Comparison of ENCODE assay signal across 20 cellular contexts in genomic region chr10:128851281-128851680, GRCh38.
DNase-seq lines count a peak whose midpoint lies in the region; TF ChIP-seq lines count a peak whose summit lies in the region.
"Had no signal": no experiment of that assay in that cellular context is flagged by ENCODE, and none has a peak within 500 bp of the region (broad histone marks: within the 10 kb centered on the region; RNA-seq: fewer than 3 reads in every experiment).

No MANE protein-coding gene starts in this region.

- H3K9ac ChIP-seq in mammary epithelial cell (ENCODE audit: insufficient read depth, low read length) = no peak overlapping the region
- H3K9ac ChIP-seq: BLaER1 treated with 17β-estradiol and CSF1 and Interleukin-3, amounts not matched to agents 10 nM and 100 nM had no signal

- H3K4me3 ChIP-seq in breast epithelium (no peak overlapping the region), mammary epithelial cell (replicated peaks in 1 of 3; ENCODE audit: insufficient read depth in 1 of 3, low read depth in 2 of 3, low read length in 3 of 3) (no peak overlapping the region), esophagus muscularis mucosa (no peak overlapping the region), prostate gland (no peak overlapping the region)
- H3K4me3 ChIP-seq: A549; BLaER1 treated with 17β-estradiol and CSF1 and Interleukin-3, amounts not matched to agents 10 nM and 100 nM; GM23338 had no signal

- no peaks in the 10 kb centered on the region for H4K20me1 ChIP-seq in mammary epithelial cell (ENCODE audit: insufficient read depth, low read length)
- H4K20me1 ChIP-seq: BLaER1 treated with 17β-estradiol and CSF1 and Interleukin-3, amounts not matched to agents 10 nM and 100 nM had no signal

- no peaks in the 10 kb centered on the region for H3K79me2 ChIP-seq in mammary epithelial cell (ENCODE audit: insufficient read depth, low read length)

- TF ChIP-seq CTCF in breast epithelium (IDR thresholded peaks at IDR 0.05) (no peak), mammary epithelial cell (conservative IDR thresholded peaks at IDR 0.05 in 1 of 2, IDR thresholded peaks at IDR 0.05 in 1 of 2; ENCODE audit: extremely low read depth in 1 of 2, insufficient read depth in 1 of 2, low read depth in 1 of 2, low read length in 2 of 2) (no peak), esophagus muscularis mucosa (IDR thresholded peaks at IDR 0.05) (no peak), prostate gland (IDR thresholded peaks at IDR 0.05) (no peak)

- TF ChIP-seq EP300 in esophagus muscularis mucosa (IDR thresholded peaks at IDR 0.05) = no peak

- H3K4me1 ChIP-seq in breast epithelium = peaks cover 5 to 6% of the 10 kb centered on the region in 2 donors
- no peaks in the 10 kb centered on the region for H3K4me1 ChIP-seq in mammary epithelial cell (ENCODE audit: insufficient read depth, low read length)
- peaks cover 49 to 60% (median 52%) of the 10 kb centered on the region in 4 donors for H3K4me1 ChIP-seq in esophagus muscularis mucosa
- peaks cover 17% of the 10 kb centered on the region for H3K4me1 ChIP-seq in prostate gland (replicated peaks)
- H3K4me1 ChIP-seq: A549, BE2C had no signal

- DNase-seq in breast epithelium (ENCODE audit: low spot score in 2 of 2) (no peak), mammary epithelial cell (no peak), esophagus muscularis mucosa (ENCODE audit: extremely low spot score) (peak; percentile 72), prostate gland (ENCODE audit: low spot score) (no peak), DMS53 treated with DMSO at 0.1 percent for 48 hours (lab: John Stamatoyannopoulos, UW; ENCODE audit: unreplicated experiment) (no peak), NCI-H1092 treated with DMSO at 0.1 percent for 48 hours (lab: John Stamatoyannopoulos, UW) (no peak), NCI-H345 (lab: John Stamatoyannopoulos, UW) (no peak)
- DNase-seq: 8988T; ACHN; AML-193; BE2C; CD4-positive, alpha-beta T cell; CD8-positive, alpha-beta memory T cell; DMS 273 treated with DMSO at 0.1 percent for 48 hours; DMS79 treated with DMSO at 0.1 percent for 48 hours; GF-D8; H9 had no signal

- no peak for TF ChIP-seq POLR2A in breast epithelium (IDR thresholded peaks at IDR 0.05)
- no peak for TF ChIP-seq POLR2A in esophagus muscularis mucosa (IDR thresholded peaks at IDR 0.05; ENCODE audit: low read depth)
- TF ChIP-seq POLR2A in prostate gland (IDR thresholded peaks at IDR 0.05) = no peak

- no peak overlapping the region for H2AFZ ChIP-seq in mammary epithelial cell (ENCODE audit: low read depth, low read length)

- BruUV-seq in mammary epithelial cell (replicated peaks; lab: Mats Ljungman, UMichigan) = no TSS peak

- H3K27me3 ChIP-seq in breast epithelium (no peaks in the 10 kb centered on the region), mammary epithelial cell (ENCODE audit: insufficient read depth, low read length) (no peaks in the 10 kb centered on the region), esophagus muscularis mucosa (no peaks in the 10 kb centered on the region), prostate gland (replicated peaks; ENCODE audit: insufficient read depth) (no peaks in the 10 kb centered on the region)
- H3K27me3 ChIP-seq: BE2C; BLaER1 treated with 17β-estradiol and CSF1 and Interleukin-3, amounts not matched to agents 10 nM and 100 nM had no signal

- H3K27ac ChIP-seq in breast epithelium (peak overlapping the region; percentile 68 to 76), mammary epithelial cell (ENCODE audit: insufficient read depth, low read depth, low read length) (no peak overlapping the region), esophagus muscularis mucosa (replicated peaks in 1 of 4) (peak overlapping the region; percentile 12 to 54 (median 34)), prostate gland (peak overlapping the region; percentile 40 to 57)
- H3K27ac ChIP-seq: A549; BLaER1 treated with 17β-estradiol and CSF1 and Interleukin-3, amounts not matched to agents 10 nM and 100 nM had no signal

- in situ Hi-C loops in mammary epithelial cell (cut with MboI; ENCODE audit: low sequenced_read_pairs in 2 of 2) = no loop called here

- H3K9me3 ChIP-seq in breast epithelium (no peaks in the 10 kb centered on the region), mammary epithelial cell (replicated peaks; ENCODE audit: insufficient read depth, low read length) (peaks cover 27% of the 10 kb centered on the region), esophagus muscularis mucosa (no peaks in the 10 kb centered on the region), prostate gland (no peaks in the 10 kb centered on the region)
- H3K9me3 ChIP-seq: A549; BE2C; BLaER1 treated with 17β-estradiol and CSF1 and Interleukin-3, amounts not matched to agents 10 nM and 100 nM had no signal

- H3K36me3 ChIP-seq in breast epithelium = no peaks in the 10 kb centered on the region
- H3K36me3 ChIP-seq in mammary epithelial cell (ENCODE audit: insufficient read depth, low read length) = no peaks in the 10 kb centered on the region
- no peaks in the 10 kb centered on the region for H3K36me3 ChIP-seq in esophagus muscularis mucosa
- no peaks in the 10 kb centered on the region for H3K36me3 ChIP-seq in prostate gland
- H3K36me3 ChIP-seq: BE2C; BLaER1 treated with 17β-estradiol and CSF1 and Interleukin-3, amounts not matched to agents 10 nM and 100 nM had no signal

- 44% methylated on average over 2 of the region's 2 CpGs for WGBS in mammary epithelial cell (ENCODE audit: low coverage, missing lambda C conversion rate)
- no CpG with 5 or more reads among the region's 2 CpGs for WGBS in esophagus muscularis mucosa
- WGBS in prostate gland = 55% methylated on average over 2 of the region's 2 CpGs

- CTCF ChIA-PET in mammary epithelial cell (lab: Charles Lee; ENCODE audit: low non-redundant PET) = no interaction called here

- no peak overlapping the region for H3K4me2 ChIP-seq in mammary epithelial cell (ENCODE audit: insufficient read depth, low read depth, low read length)
- H3K4me2 ChIP-seq: A549; BLaER1 treated with 17β-estradiol and CSF1 and Interleukin-3, amounts not matched to agents 10 nM and 100 nM; GM23338 had no signal

- intact Hi-C loops in breast epithelium (cut with DNase I; ENCODE audit: low total_unique reads) = no loop called here
- intact Hi-C loops in mammary epithelial cell (cut with micrococcal nuclease) = no loop called here
- intact Hi-C loops in esophagus muscularis mucosa (cut with DNase I) = no loop called here
- intact Hi-C loops in prostate gland (cut with DNase I) = no loop called here

- dilution Hi-C loops in mammary epithelial cell (cut with HindIII; ENCODE audit: low sequenced_read_pairs) = no loop called here
